In genomic region chr4:41067369-41067768, GRCh38 we compare ENCODE assay signal across 20 cellular contexts.
DNase-seq lines count a peak whose midpoint lies in the region; ATAC-seq and TF ChIP-seq lines count a peak whose summit lies in the region.
"Had no signal": no experiment of that assay in that cellular context is flagged by ENCODE, and none has a peak within 500 bp of the region (broad histone marks: within the 10 kb centered on the region; RNA-seq: fewer than 3 reads in every experiment).

No MANE protein-coding gene starts in this region.

- 89 to 92% methylated on average over 5 of the region's 5 CpGs for WGBS in GM23248 (ENCODE audit: low coverage in 1 of 2, low lambda C conversion rate in 2 of 2, missing lambda C conversion rate in 2 of 2), 2 experiments

- no peaks in the 10 kb centered on the region for H4K20me1 ChIP-seq in GM23248 (ENCODE audit: insufficient read depth)

- H3K4me3 ChIP-seq in GM23248, result no peak overlapping the region
- H3K4me3 ChIP-seq in adipocyte (ENCODE audit: low read length), result no peak overlapping the region
- H3K4me3 ChIP-seq: BLaER1 treated with 17β-estradiol and CSF1 and Interleukin-3, amounts not matched to agents 10 nM and 100 nM; GM23338 had no signal

- ATAC-seq in omental fat pad (ENCODE audit: low FRiP score), result no peak
- no peak for ATAC-seq in HG03159 (IDR thresholded peaks at IDR 0.05; ENCODE audit: unreplicated experiment)
- no peak for ATAC-seq in activated T-cell treated with anti-CD3 and anti-CD28 coated beads, Interleukin-2, amount 50 U/mL, for 4 hours
- ATAC-seq: GM23338 had no signal

- H3K36me3 ChIP-seq in GM23248 (ENCODE audit: low read depth) (no peaks in the 10 kb centered on the region), adipocyte (ENCODE audit: control insufficient read depth, insufficient read depth, low read length, severe bottlenecking) (no peaks in the 10 kb centered on the region)

- H3F3A ChIP-seq in GM23248 (ENCODE audit: insufficient read depth), result no peaks in the 10 kb centered on the region

- H3K4me3 Mint-ChIP-seq in activated T-cell treated with anti-CD3 and anti-CD28 coated beads, Interleukin-2, amount 50 U/mL, for 4 hours, result no peak overlapping the region
- H3K4me3 Mint-ChIP-seq: CD4-positive, alpha-beta T cell; GM23338; H9 had no signal

- no peak for TF ChIP-seq CTCF in omental fat pad (IDR thresholded peaks at IDR 0.05)

- H3K9me3 ChIP-seq in GM23248 (ENCODE audit: low read depth) (no peaks in the 10 kb centered on the region), adipocyte (ENCODE audit: control insufficient read depth, low read length) (no peaks in the 10 kb centered on the region)
- H3K9me3 ChIP-seq: BLaER1 treated with 17β-estradiol and CSF1 and Interleukin-3, amounts not matched to agents 10 nM and 100 nM had no signal

- H3K9me2 ChIP-seq in GM23248 (ENCODE audit: insufficient read depth), result no peaks in the 10 kb centered on the region

- H3K4me1 ChIP-seq in GM23248 (ENCODE audit: insufficient read depth) (peaks cover 6% of the 10 kb centered on the region; the same call in 1 of the 2 replicates), adipocyte (ENCODE audit: control insufficient read depth, insufficient read depth, low read length) (peaks cover 11% of the 10 kb centered on the region)
- H3K4me1 ChIP-seq: BLaER1 treated with 17β-estradiol and CSF1 and Interleukin-3, amounts not matched to agents 10 nM and 100 nM had no signal

- H3K27me3 Mint-ChIP-seq in activated T-cell treated with anti-CD3 and anti-CD28 coated beads, Interleukin-2, amount 50 U/mL, for 4 hours (ENCODE audit: low read depth), result no peaks in the 10 kb centered on the region
- H3K27me3 Mint-ChIP-seq: CD4-positive, alpha-beta T cell had no signal

- H2AFZ ChIP-seq in GM23248, result no peak overlapping the region
- H2AFZ ChIP-seq: GM23338 had no signal

- H3K79me2 ChIP-seq in GM23248 (ENCODE audit: insufficient read depth), result peaks cover 54% of the 10 kb centered on the region

- no peaks in the 10 kb centered on the region for H3K4me1 Mint-ChIP-seq in activated T-cell treated with anti-CD3 and anti-CD28 coated beads, Interleukin-2, amount 50 U/mL, for 4 hours (ENCODE audit: low read depth)

- H3K27me3 ChIP-seq in GM23248 (replicated peaks; ENCODE audit: insufficient read depth), result no peaks in the 10 kb centered on the region
- no peaks in the 10 kb centered on the region for H3K27me3 ChIP-seq in adipocyte (replicated peaks; ENCODE audit: control insufficient read depth, insufficient read depth, low read length)
- H3K27me3 ChIP-seq: BLaER1 treated with 17β-estradiol and CSF1 and Interleukin-3, amounts not matched to agents 10 nM and 100 nM had no signal

- in situ Hi-C loops in GM23248 (cut with MboI), result no loop called here

- no peaks in the 10 kb centered on the region for H3K9me3 Mint-ChIP-seq in activated T-cell treated with anti-CD3 and anti-CD28 coated beads, Interleukin-2, amount 50 U/mL, for 4 hours
- H3K9me3 Mint-ChIP-seq: CD4-positive, alpha-beta T cell; GM23338; H9 had no signal

- no peak overlapping the region for H3K4me2 ChIP-seq in GM23248 (ENCODE audit: unreplicated experiment)
- H3K4me2 ChIP-seq: BLaER1 treated with 17β-estradiol and CSF1 and Interleukin-3, amounts not matched to agents 10 nM and 100 nM; GM23338 had no signal

- H3K9ac ChIP-seq in GM23248 (no peak overlapping the region), adipocyte (ENCODE audit: low read length) (no peak overlapping the region)
- H3K9ac ChIP-seq: BLaER1 treated with 17β-estradiol and CSF1 and Interleukin-3, amounts not matched to agents 10 nM and 100 nM had no signal

- H3K27ac ChIP-seq in GM23248, result no peak overlapping the region
- H3K27ac ChIP-seq: BLaER1 treated with 17β-estradiol and CSF1 and Interleukin-3, amounts not matched to agents 10 nM and 100 nM had no signal

- DNase-seq in GM23248, result peak; percentile 39
- DNase-seq in adipocyte (ENCODE audit: low read depth), result peak; percentile 50
- DNase-seq in fibroblast of gingiva (ENCODE audit: low read depth), result peak; percentile 36
- peak; percentile 54 for DNase-seq in iris pigment epithelial cell (ENCODE audit: low read depth)
- no peak for DNase-seq in LoVo (ENCODE audit: low spot score)
- no peak for DNase-seq in omental fat pad (ENCODE audit: low spot score)
- DNase-seq in activated T-cell treated with anti-CD3 and anti-CD28 coated beads, Interleukin-2, amount 50 U/mL, for 4 hours, result no peak
- DNase-seq: AML-193; CD4-positive, alpha-beta T cell; H9; Karpas-422; NCI-H1694; NCI-H2029 treated with DMSO at 0.1 percent for 48 hours; NCI-H446 treated with DMSO at 0.1 percent for 48 hours; NCI-H526; RPMI8226; SHP77 had no signal

- no peaks in the 10 kb centered on the region for H3K36me3 Mint-ChIP-seq in activated T-cell treated with anti-CD3 and anti-CD28 coated beads, Interleukin-2, amount 50 U/mL, for 4 hours (ENCODE audit: insufficient read depth)

Comparison
In these comparisons a context has a peak if more than half of its experiments do, and no peak if none do; other contexts are left out.
1. DNase-seq: peak in GM23248 (single experiment), adipocyte (single experiment), fibroblast of gingiva (single experiment) and iris pigment epithelial cell (single experiment); none in LoVo (single experiment), omental fat pad (single experiment) and activated T-cell treated with anti-CD3 and anti-CD28 coated beads, Interleukin-2, amount 50 U/mL, for 4 hours (single experiment).